ENCODE assay signal across 2 cellular contexts in the genomic region with DNA sequence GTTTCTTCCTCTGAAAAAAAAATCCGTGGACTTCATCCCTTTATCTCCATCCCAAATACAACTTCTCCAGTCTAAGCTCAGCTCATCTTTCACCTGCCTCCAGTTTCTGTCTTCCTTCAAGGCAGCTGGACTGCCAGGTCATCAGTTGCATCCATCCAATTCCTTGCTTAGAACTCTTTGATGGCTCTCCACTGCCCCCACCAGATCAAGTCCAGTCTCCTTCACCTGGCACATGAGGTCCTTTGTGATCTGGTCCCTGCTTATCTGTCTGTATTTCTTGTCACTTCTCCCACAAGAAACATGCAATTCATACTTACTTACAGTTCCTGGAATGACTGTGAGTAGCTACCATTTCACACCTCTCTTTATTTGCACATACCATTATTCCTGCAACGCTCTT.
TF ChIP-seq lines count a peak whose summit lies in the region.

No MANE protein-coding gene starts in this region.

TF ChIP-seq in K562, 482 proteins besides CTCF, POLR2A, EP300 and RAD21:
- TF ChIP-seq JUN (IDR thresholded peaks at IDR 0.05; ENCODE audit: borderline replicate concordance, low read depth, low read length) (no peak), JUN (CRISPR knock-in tag; IDR thresholded peaks at IDR 0.05; ENCODE audit: borderline replicate concordance) (no peak), MCM7 (IDR thresholded peaks at IDR 0.05) (no peak), RBM39 (optimal IDR thresholded peaks at IDR 0.05; ENCODE audit: low read depth, low read length) (no peak), RBFOX2 (IDR thresholded peaks at IDR 0.05; ENCODE audit: low read depth, low read length) (no peak), ZNF224 (CRISPR knock-in tag; IDR thresholded peaks at IDR 0.05) (no peak), POLR2B (IDR thresholded peaks at IDR 0.05; ENCODE audit: low read depth, partially characterized antibody) (no peak), RBM17 (IDR thresholded peaks at IDR 0.05; ENCODE audit: borderline replicate concordance, low read depth, low read length) (no peak), ZNF24 (IDR thresholded peaks at IDR 0.05) (no peak), RBM25 (IDR thresholded peaks at IDR 0.05; ENCODE audit: low read depth, low read length, severe bottlenecking) (no peak), CBFA2T3 (IDR thresholded peaks at IDR 0.05) (no peak)

TF ChIP-seq in liver, 16 proteins besides CTCF, POLR2A, EP300 and RAD21:
- TF ChIP-seq YY1 (IDR thresholded peaks at IDR 0.05) (no peak), SP1 (IDR thresholded peaks at IDR 0.05) (no peak), JUND (IDR thresholded peaks at IDR 0.05) (no peak), HNF4A (conservative IDR thresholded peaks at IDR 0.05) (no peak), FOXA1 (IDR thresholded peaks at IDR 0.05) (no peak), GABPA (IDR thresholded peaks at IDR 0.05 in 1 of 2, conservative IDR thresholded peaks at IDR 0.05 in 1 of 2) (no peak), EGR1 (IDR thresholded peaks at IDR 0.05; ENCODE audit: low read depth in 2 of 2) (no peak), RXRA (IDR thresholded peaks at IDR 0.05) (no peak), FOXA2 (IDR thresholded peaks at IDR 0.05) (no peak)
- TF ChIP-seq, protein P1, sequence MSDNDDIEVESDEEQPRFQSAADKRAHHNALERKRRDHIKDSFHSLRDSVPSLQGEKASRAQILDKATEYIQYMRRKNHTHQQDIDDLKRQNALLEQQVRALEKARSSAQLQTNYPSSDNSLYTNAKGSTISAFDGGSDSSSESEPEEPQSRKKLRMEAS (IDR thresholded peaks at IDR 0.05): no peak
- TF ChIP-seq, protein P2, sequence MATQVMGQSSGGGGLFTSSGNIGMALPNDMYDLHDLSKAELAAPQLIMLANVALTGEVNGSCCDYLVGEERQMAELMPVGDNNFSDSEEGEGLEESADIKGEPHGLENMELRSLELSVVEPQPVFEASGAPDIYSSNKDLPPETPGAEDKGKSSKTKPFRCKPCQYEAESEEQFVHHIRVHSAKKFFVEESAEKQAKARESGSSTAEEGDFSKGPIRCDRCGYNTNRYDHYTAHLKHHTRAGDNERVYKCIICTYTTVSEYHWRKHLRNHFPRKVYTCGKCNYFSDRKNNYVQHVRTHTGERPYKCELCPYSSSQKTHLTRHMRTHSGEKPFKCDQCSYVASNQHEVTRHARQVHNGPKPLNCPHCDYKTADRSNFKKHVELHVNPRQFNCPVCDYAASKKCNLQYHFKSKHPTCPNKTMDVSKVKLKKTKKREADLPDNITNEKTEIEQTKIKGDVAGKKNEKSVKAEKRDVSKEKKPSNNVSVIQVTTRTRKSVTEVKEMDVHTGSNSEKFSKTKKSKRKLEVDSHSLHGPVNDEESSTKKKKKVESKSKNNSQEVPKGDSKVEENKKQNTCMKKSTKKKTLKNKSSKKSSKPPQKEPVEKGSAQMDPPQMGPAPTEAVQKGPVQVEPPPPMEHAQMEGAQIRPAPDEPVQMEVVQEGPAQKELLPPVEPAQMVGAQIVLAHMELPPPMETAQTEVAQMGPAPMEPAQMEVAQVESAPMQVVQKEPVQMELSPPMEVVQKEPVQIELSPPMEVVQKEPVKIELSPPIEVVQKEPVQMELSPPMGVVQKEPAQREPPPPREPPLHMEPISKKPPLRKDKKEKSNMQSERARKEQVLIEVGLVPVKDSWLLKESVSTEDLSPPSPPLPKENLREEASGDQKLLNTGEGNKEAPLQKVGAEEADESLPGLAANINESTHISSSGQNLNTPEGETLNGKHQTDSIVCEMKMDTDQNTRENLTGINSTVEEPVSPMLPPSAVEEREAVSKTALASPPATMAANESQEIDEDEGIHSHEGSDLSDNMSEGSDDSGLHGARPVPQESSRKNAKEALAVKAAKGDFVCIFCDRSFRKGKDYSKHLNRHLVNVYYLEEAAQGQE (IDR thresholded peaks at IDR 0.05): no peak
- TF ChIP-seq, protein P3, sequence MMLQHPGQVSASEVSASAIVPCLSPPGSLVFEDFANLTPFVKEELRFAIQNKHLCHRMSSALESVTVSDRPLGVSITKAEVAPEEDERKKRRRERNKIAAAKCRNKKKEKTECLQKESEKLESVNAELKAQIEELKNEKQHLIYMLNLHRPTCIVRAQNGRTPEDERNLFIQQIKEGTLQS (IDR thresholded peaks at IDR 0.05): no peak
- TF ChIP-seq, protein P4, sequence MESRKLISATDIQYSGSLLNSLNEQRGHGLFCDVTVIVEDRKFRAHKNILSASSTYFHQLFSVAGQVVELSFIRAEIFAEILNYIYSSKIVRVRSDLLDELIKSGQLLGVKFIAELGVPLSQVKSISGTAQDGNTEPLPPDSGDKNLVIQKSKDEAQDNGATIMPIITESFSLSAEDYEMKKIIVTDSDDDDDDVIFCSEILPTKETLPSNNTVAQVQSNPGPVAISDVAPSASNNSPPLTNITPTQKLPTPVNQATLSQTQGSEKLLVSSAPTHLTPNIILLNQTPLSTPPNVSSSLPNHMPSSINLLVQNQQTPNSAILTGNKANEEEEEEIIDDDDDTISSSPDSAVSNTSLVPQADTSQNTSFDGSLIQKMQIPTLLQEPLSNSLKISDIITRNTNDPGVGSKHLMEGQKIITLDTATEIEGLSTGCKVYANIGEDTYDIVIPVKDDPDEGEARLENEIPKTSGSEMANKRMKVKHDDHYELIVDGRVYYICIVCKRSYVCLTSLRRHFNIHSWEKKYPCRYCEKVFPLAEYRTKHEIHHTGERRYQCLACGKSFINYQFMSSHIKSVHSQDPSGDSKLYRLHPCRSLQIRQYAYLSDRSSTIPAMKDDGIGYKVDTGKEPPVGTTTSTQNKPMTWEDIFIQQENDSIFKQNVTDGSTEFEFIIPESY (IDR thresholded peaks at IDR 0.05): no peak
